12 cellular contexts compared by ENCODE assay signal in the genomic region with DNA sequence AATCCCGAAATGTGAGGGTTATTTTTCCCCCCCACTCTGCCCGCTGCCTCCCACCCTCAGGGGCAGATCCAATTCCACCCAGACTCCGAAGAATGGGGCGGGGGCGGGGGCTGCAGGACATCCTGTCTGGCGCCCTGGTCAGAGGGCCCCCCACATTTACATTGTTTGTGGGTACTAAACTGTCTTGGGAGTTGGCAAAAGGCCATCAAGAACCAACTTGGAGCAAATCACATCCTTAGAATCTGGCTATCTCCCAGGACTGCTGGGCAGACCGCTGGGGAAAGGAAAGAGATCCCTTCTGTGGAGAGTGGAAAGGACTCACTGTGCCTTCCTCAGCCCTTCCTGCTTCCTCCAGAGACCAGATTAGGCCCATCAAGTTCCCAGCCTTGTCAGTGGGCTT. TPM values are rescaled to one million over a fixed set of nuclear protein-coding genes. Genes with fewer than 3 reads are reported as not detected.
DNase-seq lines count a peak whose midpoint lies in the region; TF ChIP-seq lines count a peak whose summit lies in the region.
"Had no signal": no experiment of that assay in that cellular context is flagged by ENCODE, and none has a peak within 500 bp of the region (broad histone marks: within the 10 kb centered on the region; RNA-seq: fewer than 3 reads in every experiment).

No MANE protein-coding gene starts in this region.

- H3K27me3 Mint-ChIP-seq in chondrocyte (ENCODE audit: low read depth) = no peaks in the 10 kb centered on the region
- H3K27me3 Mint-ChIP-seq: activated naive CD4-positive, alpha-beta T cell treated with anti-CD3 and anti-CD28 coated beads, Interleukin-2, amount 50 U/mL, for 24 hours had no signal

- no peak overlapping the region for H3K9ac ChIP-seq in mesendoderm (ENCODE audit: low read length)

- peak overlapping the region; percentile 73 for H3K27ac Mint-ChIP-seq in chondrocyte (ENCODE audit: unreplicated experiment)
- H3K27ac Mint-ChIP-seq: activated naive CD4-positive, alpha-beta T cell treated with anti-CD3 and anti-CD28 coated beads, Interleukin-2, amount 50 U/mL, for 24 hours had no signal

- H3K27me3 ChIP-seq in mesendoderm (ENCODE audit: insufficient read depth, low read length, poor library complexity) = no peaks in the 10 kb centered on the region
- no peaks in the 10 kb centered on the region for H3K27me3 ChIP-seq in tibial artery

- H2BK15ac ChIP-seq in mesendoderm (replicated peaks; ENCODE audit: low read depth) = no peak overlapping the region

- intact Hi-C loops in tibial artery (cut with DNase I; ENCODE audit: low total_unique reads) = loop anchor here (5.0 kb wide), 2 partner anchors 97 to 1367 kb away; partner anchors contain the start of gene GSG1

- no peak overlapping the region for H3K56ac ChIP-seq in mesendoderm (ENCODE audit: low read length)

- H3K4me1 ChIP-seq in mesendoderm (ENCODE audit: control insufficient read depth, low read depth, low read length) (peaks cover 2% of the 10 kb centered on the region), tibial artery (peaks cover 0 to 26% (median 16%) of the 10 kb centered on the region in 4 donors)

- no peaks in the 10 kb centered on the region for H3K9me3 ChIP-seq in tibial artery

- no peaks in the 10 kb centered on the region for H3K79me2 ChIP-seq in mesendoderm (ENCODE audit: control insufficient read depth, insufficient read depth, low read length)

- peak overlapping the region; percentile 6 for H2BK5ac ChIP-seq in mesendoderm (ENCODE audit: low read length)

- DNase-seq in M059J (ENCODE audit: low read depth) (peak; percentile 51), chondrocyte (ENCODE audit: low spot score) (no peak), mesendoderm (no peak), tibial artery (no peak), D341Med (ENCODE audit: low spot score) (no peak), NCI-H524 (lab: John Stamatoyannopoulos, UW) (no peak), NCI-H2081 (lab: John Stamatoyannopoulos, UW) (no peak), amygdala (lab: John Stamatoyannopoulos, UW) (no peak)
- DNase-seq: foreskin melanocyte, GF-D8, NCI-H1105 had no signal

- H3K36me3 ChIP-seq in mesendoderm (ENCODE audit: control insufficient read depth, insufficient read depth, low read length) (no peaks in the 10 kb centered on the region), tibial artery (no peaks in the 10 kb centered on the region)

- no peak overlapping the region for H3K4me2 ChIP-seq in mesendoderm (ENCODE audit: low read length)

- TF ChIP-seq CTCF in chondrocyte (IDR thresholded peaks at IDR 0.05) (no peak), tibial artery (IDR thresholded peaks at IDR 0.05) (no peak)

- no peak overlapping the region for H2BK120ac ChIP-seq in mesendoderm (ENCODE audit: low read depth, low read length)

- H3K4me3 ChIP-seq in mesendoderm (ENCODE audit: low read length) = no peak overlapping the region
- peak overlapping the region; percentile 55 to 57 for H3K4me3 ChIP-seq in tibial artery

- no peak overlapping the region for H4K8ac ChIP-seq in mesendoderm (ENCODE audit: low read depth, low read length)

- no peaks in the 10 kb centered on the region for H3K36me3 Mint-ChIP-seq in chondrocyte (ENCODE audit: low read depth)
- H3K36me3 Mint-ChIP-seq: activated naive CD4-positive, alpha-beta T cell treated with anti-CD3 and anti-CD28 coated beads, Interleukin-2, amount 50 U/mL, for 24 hours had no signal

- WGBS in mesendoderm (ENCODE audit: extremely low coverage, insufficient coverage, low lambda C conversion rate) = no CpG with 5 or more reads among the region's 7 CpGs

- H3K9me3 Mint-ChIP-seq in chondrocyte (ENCODE audit: low read depth) = no peaks in the 10 kb centered on the region
- H3K9me3 Mint-ChIP-seq: activated naive CD4-positive, alpha-beta T cell treated with anti-CD3 and anti-CD28 coated beads, Interleukin-2, amount 50 U/mL, for 24 hours had no signal

- H3K27ac ChIP-seq in mesendoderm (ENCODE audit: low read depth, low read length) (no peak overlapping the region), tibial artery (peak overlapping the region; percentile 79 to 83)

- H3K23ac ChIP-seq in mesendoderm (ENCODE audit: low read length) = no peak overlapping the region

- H3K4me3 Mint-ChIP-seq in chondrocyte (ENCODE audit: unreplicated experiment) = peak overlapping the region; percentile 52

- H3K4me1 Mint-ChIP-seq in chondrocyte (ENCODE audit: low read depth) = peaks cover 53% of the 10 kb centered on the region

- no peak overlapping the region for H3K4ac ChIP-seq in mesendoderm (ENCODE audit: low read depth, low read length)

- H3K79me1 ChIP-seq in mesendoderm (ENCODE audit: low read length) = no peaks in the 10 kb centered on the region

- no peak overlapping the region for H3K18ac ChIP-seq in mesendoderm (ENCODE audit: low read length)

- H2AK5ac ChIP-seq in mesendoderm (ENCODE audit: low read length) = no peak overlapping the region

- no peak overlapping the region for H4K5ac ChIP-seq in mesendoderm (ENCODE audit: low read length)

RNA-seq across cellular contexts. Expression of gene EMP1, which starts 2.4 kb away (rescaled TPM):
- 28.9 and 107 TPM in 2 replicates for total RNA-seq in M059J (2014; rRNA removed; shearing (Covaris generic))
- total RNA-seq in chondrocyte = 30.7 to 58.3 TPM (median 35.7 TPM) in 3 replicates
- polyA plus RNA-seq in mesendoderm (2013, experiment 1 of 2) = 0.45 TPM
- 0.13 TPM for polyA plus RNA-seq in mesendoderm (2013, experiment 2 of 2)
